Comparison of ENCODE assay signal across 1 cellular context in the genomic region with DNA sequence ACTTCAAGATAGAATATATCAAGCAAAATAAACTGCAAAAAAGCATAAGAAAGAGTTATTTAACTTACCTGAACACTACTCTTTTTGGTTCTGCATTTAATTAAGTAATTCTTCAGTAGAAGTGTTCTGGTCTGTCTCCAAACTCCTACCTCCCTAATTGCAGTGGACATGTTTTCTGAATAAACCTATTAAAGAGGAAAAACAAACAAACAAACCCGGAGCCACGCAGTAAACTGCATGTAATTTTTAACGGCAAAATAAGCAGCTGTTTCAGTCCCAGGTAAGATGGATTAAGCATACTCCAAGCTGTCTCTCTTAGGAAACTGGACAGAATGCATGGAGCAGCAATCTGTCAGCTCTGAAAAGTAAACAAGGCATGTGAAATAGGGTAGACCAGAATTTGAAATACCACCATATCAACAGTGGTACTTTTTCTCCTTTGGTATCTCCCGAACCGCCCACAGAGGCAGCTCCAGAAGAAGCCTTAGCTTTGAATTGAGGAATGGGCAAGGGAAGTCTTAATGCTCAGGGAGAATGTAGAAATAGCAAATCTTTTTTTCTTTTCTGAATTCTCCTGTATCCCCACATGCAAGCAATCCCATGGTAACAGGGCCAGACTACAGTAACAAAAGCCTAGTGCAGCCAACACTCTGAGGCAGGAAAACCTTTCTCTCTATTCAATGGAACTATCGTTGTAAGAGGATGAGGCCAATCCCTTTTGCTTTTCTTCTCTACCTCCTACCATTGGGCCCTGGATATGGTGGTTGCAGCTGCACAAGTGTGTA.
TF ChIP-seq lines count a peak whose summit lies in the region.

No MANE protein-coding gene starts in this region.

TF ChIP-seq in GM23338, 12 proteins besides CTCF, POLR2A, EP300 and RAD21:
- TF ChIP-seq ZNF462 (CRISPR knock-in tag; IDR thresholded peaks at IDR 0.05), result no peak
- TF ChIP-seq, protein P1, sequence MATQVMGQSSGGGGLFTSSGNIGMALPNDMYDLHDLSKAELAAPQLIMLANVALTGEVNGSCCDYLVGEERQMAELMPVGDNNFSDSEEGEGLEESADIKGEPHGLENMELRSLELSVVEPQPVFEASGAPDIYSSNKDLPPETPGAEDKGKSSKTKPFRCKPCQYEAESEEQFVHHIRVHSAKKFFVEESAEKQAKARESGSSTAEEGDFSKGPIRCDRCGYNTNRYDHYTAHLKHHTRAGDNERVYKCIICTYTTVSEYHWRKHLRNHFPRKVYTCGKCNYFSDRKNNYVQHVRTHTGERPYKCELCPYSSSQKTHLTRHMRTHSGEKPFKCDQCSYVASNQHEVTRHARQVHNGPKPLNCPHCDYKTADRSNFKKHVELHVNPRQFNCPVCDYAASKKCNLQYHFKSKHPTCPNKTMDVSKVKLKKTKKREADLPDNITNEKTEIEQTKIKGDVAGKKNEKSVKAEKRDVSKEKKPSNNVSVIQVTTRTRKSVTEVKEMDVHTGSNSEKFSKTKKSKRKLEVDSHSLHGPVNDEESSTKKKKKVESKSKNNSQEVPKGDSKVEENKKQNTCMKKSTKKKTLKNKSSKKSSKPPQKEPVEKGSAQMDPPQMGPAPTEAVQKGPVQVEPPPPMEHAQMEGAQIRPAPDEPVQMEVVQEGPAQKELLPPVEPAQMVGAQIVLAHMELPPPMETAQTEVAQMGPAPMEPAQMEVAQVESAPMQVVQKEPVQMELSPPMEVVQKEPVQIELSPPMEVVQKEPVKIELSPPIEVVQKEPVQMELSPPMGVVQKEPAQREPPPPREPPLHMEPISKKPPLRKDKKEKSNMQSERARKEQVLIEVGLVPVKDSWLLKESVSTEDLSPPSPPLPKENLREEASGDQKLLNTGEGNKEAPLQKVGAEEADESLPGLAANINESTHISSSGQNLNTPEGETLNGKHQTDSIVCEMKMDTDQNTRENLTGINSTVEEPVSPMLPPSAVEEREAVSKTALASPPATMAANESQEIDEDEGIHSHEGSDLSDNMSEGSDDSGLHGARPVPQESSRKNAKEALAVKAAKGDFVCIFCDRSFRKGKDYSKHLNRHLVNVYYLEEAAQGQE (IDR thresholded peaks at IDR 0.05; ENCODE audit: unreplicated experiment), result no peak
- TF ChIP-seq CREB1 (CRISPR knock-in tag; IDR thresholded peaks at IDR 0.05; ENCODE audit: low read depth), result no peak
- TF ChIP-seq ZNF331 (CRISPR knock-in tag; IDR thresholded peaks at IDR 0.05; ENCODE audit: low read depth), result no peak
- TF ChIP-seq EZH2 (IDR thresholded peaks at IDR 0.05; ENCODE audit: low read depth, unreplicated experiment), result no peak
- no peak for TF ChIP-seq ZNF114 (CRISPR knock-in tag; IDR thresholded peaks at IDR 0.05)
- no peak for TF ChIP-seq EZH2phosphoT487 (IDR thresholded peaks at IDR 0.05; ENCODE audit: unreplicated experiment)
- no peak for TF ChIP-seq POLR2AphosphoS5 (IDR thresholded peaks at IDR 0.05; ENCODE audit: low read depth)
- no peak for TF ChIP-seq NANOG (IDR thresholded peaks at IDR 0.05; ENCODE audit: borderline replicate concordance)
- TF ChIP-seq STAT1 (IDR thresholded peaks at IDR 0.05; ENCODE audit: unreplicated experiment), result no peak
- TF ChIP-seq, protein P2, sequence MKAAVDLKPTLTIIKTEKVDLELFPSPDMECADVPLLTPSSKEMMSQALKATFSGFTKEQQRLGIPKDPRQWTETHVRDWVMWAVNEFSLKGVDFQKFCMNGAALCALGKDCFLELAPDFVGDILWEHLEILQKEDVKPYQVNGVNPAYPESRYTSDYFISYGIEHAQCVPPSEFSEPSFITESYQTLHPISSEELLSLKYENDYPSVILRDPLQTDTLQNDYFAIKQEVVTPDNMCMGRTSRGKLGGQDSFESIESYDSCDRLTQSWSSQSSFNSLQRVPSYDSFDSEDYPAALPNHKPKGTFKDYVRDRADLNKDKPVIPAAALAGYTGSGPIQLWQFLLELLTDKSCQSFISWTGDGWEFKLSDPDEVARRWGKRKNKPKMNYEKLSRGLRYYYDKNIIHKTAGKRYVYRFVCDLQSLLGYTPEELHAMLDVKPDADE (IDR thresholded peaks at IDR 0.05), result no peak
- no peak for TF ChIP-seq JUNB (IDR thresholded peaks at IDR 0.05; ENCODE audit: unreplicated experiment)
